1 cellular context compared by ENCODE assay signal in the genomic region with DNA sequence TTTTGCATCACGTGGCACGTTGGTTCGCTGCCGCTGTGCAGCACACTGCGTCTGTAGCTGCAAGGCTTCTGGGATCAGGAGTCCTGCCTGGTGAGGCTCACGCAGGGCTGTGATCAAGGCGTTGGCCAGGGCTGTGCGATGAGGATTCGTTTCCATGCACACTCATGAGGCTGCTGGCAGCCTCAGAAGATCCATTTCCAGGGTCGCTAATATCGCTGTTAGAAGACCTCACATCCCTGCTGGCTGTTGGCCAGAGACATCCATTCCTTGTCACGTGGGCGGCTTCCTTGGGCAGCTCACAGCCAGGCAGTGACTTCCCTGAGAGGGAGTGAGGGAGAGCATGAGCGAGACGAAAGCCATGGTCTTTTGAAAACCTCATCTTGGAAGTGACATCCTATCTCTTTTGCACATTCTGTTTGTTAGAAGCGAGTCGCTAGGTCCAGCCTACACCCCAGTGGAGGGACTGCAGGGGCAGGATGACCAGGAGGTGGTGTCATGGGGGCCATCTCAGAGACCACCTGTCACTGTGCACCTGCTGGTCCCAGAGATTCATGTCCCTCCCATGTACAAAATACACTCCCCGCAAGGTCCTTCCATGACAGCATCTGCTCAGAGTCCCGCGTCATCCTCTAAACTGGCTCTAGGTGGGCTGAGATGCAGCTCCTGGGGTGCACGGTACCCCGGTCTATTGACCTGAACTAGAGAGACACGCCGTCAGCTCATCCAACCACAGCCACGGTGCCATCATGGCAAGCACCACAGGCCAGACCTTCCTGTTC.
A peak's percentile ranks its signal among the peaks of the same experiment; 100 is the strongest.
TF ChIP-seq lines count a peak whose summit lies in the region.

No MANE protein-coding gene starts in this region.

TF ChIP-seq in K562, 482 proteins besides CTCF, POLR2A, EP300 and RAD21 (continued from another document):
- peak; percentile 30; the same call in 1 of the 2 replicates for TF ChIP-seq USF1 (CRISPR knock-in tag; IDR thresholded peaks at IDR 0.05)
- TF ChIP-seq USF2 (CRISPR knock-in tag; IDR thresholded peaks at IDR 0.05) = peak; percentile 45
